8 cellular contexts compared by ENCODE assay signal in the genomic region with DNA sequence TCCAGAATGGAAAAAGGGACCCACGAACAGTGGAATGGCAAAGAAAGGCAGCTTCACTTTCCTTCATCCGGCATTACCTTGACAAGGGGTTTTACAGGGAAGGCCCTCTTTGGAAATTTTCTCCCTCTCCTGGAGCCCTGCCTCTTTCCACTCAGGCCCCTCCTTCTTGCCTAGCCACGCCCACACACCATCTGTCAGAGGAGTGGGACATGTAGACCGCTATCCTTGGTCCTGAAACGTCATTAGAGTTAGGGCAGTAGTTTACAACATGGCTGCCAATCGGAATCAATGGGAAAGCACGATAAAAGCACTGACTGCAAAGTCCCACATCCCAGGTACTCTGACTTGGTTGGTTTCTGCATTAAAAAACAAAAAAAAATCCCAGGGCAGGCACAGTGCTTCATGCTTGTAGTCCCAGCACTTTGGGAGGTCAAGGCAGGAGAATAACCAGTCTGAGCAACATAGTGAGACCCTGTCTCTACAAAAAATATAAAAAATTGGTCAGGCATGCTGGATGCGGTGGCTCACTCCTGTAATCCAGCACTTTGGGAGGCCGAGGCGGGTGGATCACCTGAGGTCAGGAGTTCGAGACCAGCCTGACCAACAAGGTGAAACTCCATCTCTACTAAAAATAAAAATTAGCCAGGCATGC.
DNase-seq lines count a peak whose midpoint lies in the region; ATAC-seq and TF ChIP-seq lines count a peak whose summit lies in the region.

No MANE protein-coding gene starts in this region.

- H3K36me3 ChIP-seq in stomach: no peaks in the 10 kb centered on the region

- no peaks in the 10 kb centered on the region for H3K36me3 Mint-ChIP-seq in nephron progenitor cell (ENCODE audit: low read depth)
- no peaks in the 10 kb centered on the region for H3K36me3 Mint-ChIP-seq in osteocyte (ENCODE audit: unreplicated experiment)
- no peaks in the 10 kb centered on the region for H3K36me3 Mint-ChIP-seq in activated T-cell treated with anti-CD3 and anti-CD28 coated beads, Interleukin-2, amount 50 U/mL, for 4 hours (ENCODE audit: insufficient read depth)

- peaks cover 3% of the 10 kb centered on the region for H3K9me3 Mint-ChIP-seq in nephron progenitor cell
- H3K9me3 Mint-ChIP-seq in osteocyte (ENCODE audit: unreplicated experiment): no peaks in the 10 kb centered on the region
- H3K9me3 Mint-ChIP-seq in activated T-cell treated with anti-CD3 and anti-CD28 coated beads, Interleukin-2, amount 50 U/mL, for 4 hours: no peaks in the 10 kb centered on the region

- WGBS in stomach, 5 donors: 40 to 50% (median 41%) methylated on average over 11 of the region's 11 CpGs

- DNase-seq in GM13976 (ENCODE audit: low spot score) (peak; percentile 45), NAMALWA (ENCODE audit: low spot score) (peak; percentile 71), cardiac fibroblast (ENCODE audit: low read depth in 2 of 2) (peak; percentile 56 to 61), nephron progenitor cell (peak; percentile 90), osteocyte (ENCODE audit: extremely low spot score, unreplicated experiment) (no peak), stomach (no peak)
- DNase-seq in activated T-cell treated with anti-CD3 and anti-CD28 coated beads, Interleukin-2, amount 50 U/mL, for 4 hours: no peak

- intact Hi-C loops in stomach (cut with DNase I; ENCODE audit: low total_unique reads): no loop called here

- TF ChIP-seq POLR2A in stomach (IDR thresholded peaks at IDR 0.05): no peak

- no peak for TF ChIP-seq CTCF in GM13976 (IDR thresholded peaks at IDR 0.05; ENCODE audit: borderline replicate concordance, control extremely low read depth, extremely low read depth, insufficient read depth, missing control alignments)
- no peak for TF ChIP-seq CTCF in cardiac fibroblast (IDR thresholded peaks at IDR 0.05; ENCODE audit: low read depth, low read length)
- no peak for TF ChIP-seq CTCF in nephron progenitor cell (IDR thresholded peaks at IDR 0.05)
- no peak for TF ChIP-seq CTCF in osteocyte (IDR thresholded peaks at IDR 0.05)
- no peak for TF ChIP-seq CTCF in stomach (IDR thresholded peaks at IDR 0.05)

- no peak for ATAC-seq in HG02981 (IDR thresholded peaks at IDR 0.05; ENCODE audit: unreplicated experiment)
- no peak for ATAC-seq in activated T-cell treated with anti-CD3 and anti-CD28 coated beads, Interleukin-2, amount 50 U/mL, for 4 hours

- TF ChIP-seq EP300 in stomach (IDR thresholded peaks at IDR 0.05): no peak

- no peaks in the 10 kb centered on the region for H3K27me3 ChIP-seq in stomach

- H3K27ac ChIP-seq in stomach: no peak overlapping the region

- no peak overlapping the region for H3K27ac Mint-ChIP-seq in nephron progenitor cell
- no peak overlapping the region for H3K27ac Mint-ChIP-seq in osteocyte (ENCODE audit: unreplicated experiment)

- H3K9me3 ChIP-seq in stomach: no peaks in the 10 kb centered on the region

- no peaks in the 10 kb centered on the region for H3K4me1 ChIP-seq in stomach

- H3K4me3 Mint-ChIP-seq in nephron progenitor cell (no peak overlapping the region), osteocyte (ENCODE audit: unreplicated experiment) (no peak overlapping the region)
- H3K4me3 Mint-ChIP-seq in activated T-cell treated with anti-CD3 and anti-CD28 coated beads, Interleukin-2, amount 50 U/mL, for 4 hours: no peak overlapping the region

- no peaks in the 10 kb centered on the region for H3K4me1 Mint-ChIP-seq in nephron progenitor cell
- H3K4me1 Mint-ChIP-seq in osteocyte (ENCODE audit: unreplicated experiment): no peaks in the 10 kb centered on the region
- no peaks in the 10 kb centered on the region for H3K4me1 Mint-ChIP-seq in activated T-cell treated with anti-CD3 and anti-CD28 coated beads, Interleukin-2, amount 50 U/mL, for 4 hours (ENCODE audit: low read depth)

- H3K4me3 ChIP-seq in cardiac fibroblast (replicated peaks in 1 of 2; ENCODE audit: low read depth in 2 of 2, low read length in 2 of 2) (no peak overlapping the region), stomach (no peak overlapping the region)

- no peaks in the 10 kb centered on the region for H3K27me3 Mint-ChIP-seq in nephron progenitor cell (ENCODE audit: low read depth, poor library complexity)
- peaks cover 13% of the 10 kb centered on the region for H3K27me3 Mint-ChIP-seq in osteocyte (ENCODE audit: unreplicated experiment)
- H3K27me3 Mint-ChIP-seq in activated T-cell treated with anti-CD3 and anti-CD28 coated beads, Interleukin-2, amount 50 U/mL, for 4 hours (ENCODE audit: low read depth): peaks cover 17% of the 10 kb centered on the region

- in situ Hi-C loops in GM13976 (cut with MboI; ENCODE audit: low sequenced_read_pairs, unreplicated experiment): no loop called here

Comparison
In these comparisons a context has a peak if more than half of its experiments do, and no peak if none do; other contexts are left out.
1. DNase-seq: peak in GM13976 (single experiment), NAMALWA (single experiment), cardiac fibroblast (2 of 2) and nephron progenitor cell (single experiment); none in osteocyte (single experiment), stomach (single experiment) and activated T-cell treated with anti-CD3 and anti-CD28 coated beads, Interleukin-2, amount 50 U/mL, for 4 hours (single experiment).